20 cellular contexts compared by ENCODE assay signal in genomic region chr1:4000811-4001251, GRCh38.
"Had no signal": no experiment of that assay in that cellular context is flagged by ENCODE, and none has a peak within 500 bp of the region (broad histone marks: within the 10 kb centered on the region; RNA-seq: fewer than 3 reads in every experiment).

No MANE protein-coding gene starts in this region.

- H3K27me3 ChIP-seq: upper lobe of left lung had no signal

- DNase-seq: activated CD4-positive, alpha-beta memory T cell treated with anti-CD3 and anti-CD28 coated beads for 36 hours; activated CD4-positive, alpha-beta T cell treated with anti-CD3 and anti-CD28 coated beads for 48 hours; activated naive CD4-positive, alpha-beta T cell treated with anti-CD3 and anti-CD28 coated beads, Interleukin-2, amount 10 ng/mL, durations not matched to agents 7 days and 5 days; activated T-cell treated with anti-CD3 and anti-CD28 coated beads, Interleukin-2, amount 50 U/mL, for 48 hours; amygdala; cerebellar nuclear complex; cortex of kidney; endodermal cell; esophagus squamous epithelium; gastrocnemius medialis; hippocampal formation; nephron progenitor cell; nucleus accumbens; stimulated activated CD4-positive, alpha-beta T cell treated with anti-CD3 and anti-CD28 coated beads, Interleukin-4, amount 100 ng/mL, for 24 hours; stimulated activated naive CD4-positive, alpha-beta T cell treated with Interleukin-2 at 50 U/mL for 16 hours; upper lobe of left lung had no signal

- H3K27ac Mint-ChIP-seq: activated CD4-positive, alpha-beta memory T cell treated with anti-CD3 and anti-CD28 coated beads for 36 hours; activated naive CD4-positive, alpha-beta T cell treated with anti-CD3 and anti-CD28 coated beads, Interleukin-2, amount 10 ng/mL, durations not matched to agents 7 days and 5 days; endodermal cell; memory B cell; nephron progenitor cell had no signal

- H3K36me3 ChIP-seq: esophagus squamous epithelium, gastrocnemius medialis, thoracic aorta, upper lobe of left lung had no signal

- H3K4me1 ChIP-seq: esophagus squamous epithelium, gastrocnemius medialis, parathyroid adenoma, upper lobe of left lung had no signal

- H3K9me3 ChIP-seq: esophagus squamous epithelium, gastrocnemius medialis, thoracic aorta, upper lobe of left lung had no signal

- H3K4me3 ChIP-seq: esophagus squamous epithelium, gastrocnemius medialis, thoracic aorta, upper lobe of left lung had no signal

- H3K9ac ChIP-seq: parathyroid adenoma had no signal

- H3K9me3 Mint-ChIP-seq: activated CD4-positive, alpha-beta memory T cell treated with anti-CD3 and anti-CD28 coated beads for 36 hours; endodermal cell; nephron progenitor cell had no signal

- FAIRE-seq: bronchial epithelial cell had no signal

- H3K4me1 Mint-ChIP-seq: activated naive CD4-positive, alpha-beta T cell treated with anti-CD3 and anti-CD28 coated beads, Interleukin-2, amount 10 ng/mL, durations not matched to agents 7 days and 5 days; endodermal cell had no signal

- H3K36me3 Mint-ChIP-seq: activated CD4-positive, alpha-beta memory T cell treated with anti-CD3 and anti-CD28 coated beads for 36 hours; activated naive CD4-positive, alpha-beta T cell treated with anti-CD3 and anti-CD28 coated beads, Interleukin-2, amount 10 ng/mL, durations not matched to agents 7 days and 5 days had no signal

- ATAC-seq: gastrocnemius medialis had no signal

- H3K27ac ChIP-seq: esophagus squamous epithelium, gastrocnemius medialis, parathyroid adenoma, thoracic aorta, upper lobe of left lung had no signal

- H3K4me3 Mint-ChIP-seq: activated CD4-positive, alpha-beta memory T cell treated with anti-CD3 and anti-CD28 coated beads for 36 hours; activated naive CD4-positive, alpha-beta T cell treated with anti-CD3 and anti-CD28 coated beads, Interleukin-2, amount 10 ng/mL, durations not matched to agents 7 days and 5 days; endodermal cell; memory B cell; nephron progenitor cell had no signal
